In the genomic region with DNA sequence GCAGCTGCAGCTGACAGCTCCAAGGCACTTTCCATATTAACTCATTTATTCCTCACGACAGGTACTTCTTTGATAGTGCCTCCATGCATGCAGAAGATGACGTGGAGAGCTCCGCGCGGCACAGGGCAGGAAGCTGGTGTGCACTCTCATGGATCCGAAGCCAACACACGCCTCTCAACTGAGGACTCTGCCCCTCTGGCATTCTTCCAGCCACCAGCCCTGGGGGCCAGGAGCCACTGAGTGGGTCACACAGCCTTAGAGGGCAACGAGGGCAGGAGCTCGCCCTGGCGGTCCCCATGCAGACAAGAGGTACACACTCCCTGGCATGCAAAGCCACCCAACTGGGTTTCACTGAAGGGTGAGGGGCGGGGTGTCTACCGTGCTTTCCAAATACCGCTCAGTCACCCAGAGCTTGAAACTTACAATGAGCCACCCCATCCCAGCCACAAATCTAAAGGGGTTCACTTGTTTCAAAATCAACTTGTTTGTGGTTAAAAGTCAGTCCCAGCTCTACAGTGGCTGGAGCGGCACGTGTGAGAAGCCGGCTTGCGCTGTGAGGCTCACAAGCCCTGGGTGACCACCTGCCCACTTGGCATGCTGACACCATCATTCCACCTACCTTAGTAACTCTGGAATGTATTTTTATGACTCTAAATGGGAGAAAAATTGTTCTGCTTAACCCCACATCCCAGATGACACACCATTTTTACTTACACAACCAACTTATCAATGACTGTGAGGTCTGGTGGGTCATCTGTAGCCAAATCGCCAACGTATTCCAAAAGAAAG, we compare ENCODE assay signal across 27 cellular contexts. TPM values are rescaled to one million over a fixed set of nuclear protein-coding genes. Genes with fewer than 3 reads are reported as not detected.
A peak's percentile ranks its signal among the peaks of the same experiment; 100 is the strongest.
DNase-seq lines count a peak whose midpoint lies in the region.
"Had no signal": no experiment of that assay in that cellular context is flagged by ENCODE, and none has a peak within 500 bp of the region (broad histone marks: within the 10 kb centered on the region; RNA-seq: fewer than 3 reads in every experiment).

No MANE protein-coding gene starts in this region.

- WGBS in trophoblast cell (ENCODE audit: extremely low coverage, insufficient coverage, insufficient read length) = no CpG with 5 or more reads among the region's 19 CpGs

- no peak overlapping the region for H3K14ac ChIP-seq in trophoblast cell (ENCODE audit: low read length)

- H3K9ac ChIP-seq in trophoblast cell (ENCODE audit: low read length) = no peak overlapping the region
- H3K9ac ChIP-seq: GM23248, KMS-11 had no signal

- H2AFZ ChIP-seq in trophoblast cell (ENCODE audit: insufficient read depth, low read length, poor library complexity) = no peak overlapping the region
- H2AFZ ChIP-seq: GM23248 had no signal

- H3K4me1 ChIP-seq in trophoblast cell (ENCODE audit: control insufficient read depth in 1 of 2, insufficient read depth in 2 of 2, low read length in 2 of 2) = no peaks in the 10 kb centered on the region
- H3K4me1 ChIP-seq: lower lobe of right lung, SJSA1, upper lobe of right lung had no signal

- no peak overlapping the region for H4K8ac ChIP-seq in trophoblast cell (ENCODE audit: low read depth, low read length)

- H4K12ac ChIP-seq in trophoblast cell (ENCODE audit: low read depth, low read length) = no peak overlapping the region

- no peak for DNase-seq in activated T-cell treated with anti-CD3 and anti-CD28 coated beads, Interleukin-2, amount 50 U/mL, for 24 hours
- no peak for DNase-seq in activated T-cell treated with anti-CD3 and anti-CD28 coated beads, Interleukin-2, amount 50 U/mL, for 1 hour
- DNase-seq in ELR (ENCODE audit: low read depth) = peak; percentile 24
- DNase-seq in astrocyte of the hippocampus (ENCODE audit: low read depth, low spot score) = peak; percentile 63
- DNase-seq in trophoblast cell = peak; percentile 34 to 64
- DNase-seq in NOMO-1 treated with dmso at 0.1 percent for 144 hours (lab: John Stamatoyannopoulos, UW; ENCODE audit: unreplicated experiment) = no peak
- no peak for DNase-seq in ecto neural progenitor cell (ENCODE audit: low spot score)
- no peak for DNase-seq in effector CD8-positive, alpha-beta T cell (lab: John Stamatoyannopoulos, UW)
- DNase-seq: activated CD4-positive, CD25-positive, alpha-beta regulatory T cell treated with anti-CD3 and anti-CD28 coated beads, Interleukin-2, amount 50 U/mL, for 72 hours; AML-193; CD4-positive, alpha-beta memory T cell; cortex of kidney; DMS153; GDM1; GM23248; lower lobe of right lung; MV-4-11; NCI-H1694; NCI-H2171 treated with DMSO at 0.1 percent for 48 hours; NCI-H524; NK-92 treated with Interleukin-12 subunit alpha and Interleukin-12 subunit beta, amount 100 ng/mL, for 24 hours had no signal

- H3K36me3 ChIP-seq in trophoblast cell (ENCODE audit: control insufficient read depth in 1 of 2, insufficient read depth in 2 of 2, low read length in 2 of 2) = peaks cover 73 to 79% of the 10 kb centered on the region in 2 experiments

- no peaks in the 10 kb centered on the region for H3K9me3 ChIP-seq in trophoblast cell (ENCODE audit: insufficient read depth, low read depth, low read length)
- H3K9me3 ChIP-seq: lower lobe of right lung, mucosa of descending colon, SJSA1, upper lobe of right lung had no signal

- no peaks in the 10 kb centered on the region for H3K79me2 ChIP-seq in trophoblast cell (ENCODE audit: control insufficient read depth, insufficient read depth, low read length, poor library complexity)

- no peak overlapping the region for H2AK5ac ChIP-seq in trophoblast cell (ENCODE audit: low read length)

- H3K4me2 ChIP-seq in trophoblast cell (ENCODE audit: low read length) = no peak overlapping the region
- H3K4me2 ChIP-seq: KMS-11 had no signal

- no peaks in the 10 kb centered on the region for H3K79me1 ChIP-seq in trophoblast cell (ENCODE audit: low read length)

- H3K27ac Mint-ChIP-seq in activated T-cell treated with anti-CD3 and anti-CD28 coated beads, Interleukin-2, amount 50 U/mL, for 24 hours = peak overlapping the region; percentile 20
- H3K27ac Mint-ChIP-seq: activated T-helper 1 cell treated with anti-CD3 and anti-CD28 coated beads, Interleukin-12 subunit alpha, Interleukin-12 subunit beta, Interleukin-2, Interleukin-4 antibody, amounts not matched to agents 30 ng/mL and 10 ng/mL and 1 ng/mL, durations not matched to agents 14 hours and 24 hours and 36 hours; T-cell had no signal

- H3K4ac ChIP-seq in trophoblast cell (ENCODE audit: low read depth, low read length) = no peak overlapping the region

- H3K27ac ChIP-seq in trophoblast cell (ENCODE audit: low read depth, low read length) = no peak overlapping the region
- H3K27ac ChIP-seq: GM23248, KMS-11, lower lobe of right lung, SJSA1, upper lobe of right lung had no signal

- H3K23ac ChIP-seq in trophoblast cell (ENCODE audit: low read length) = no peak overlapping the region

- H2BK120ac ChIP-seq in trophoblast cell (ENCODE audit: insufficient read depth, low read length, poor library complexity) = no peak overlapping the region

- H3K4me1 Mint-ChIP-seq in activated T-cell treated with anti-CD3 and anti-CD28 coated beads, Interleukin-2, amount 50 U/mL, for 24 hours (ENCODE audit: low read depth) = peaks cover 37% of the 10 kb centered on the region

- no peak overlapping the region for H3K18ac ChIP-seq in trophoblast cell (ENCODE audit: low read length)

- no peak overlapping the region for H3K4me3 ChIP-seq in trophoblast cell (ENCODE audit: low read depth, low read length)
- H3K4me3 ChIP-seq: GM23248, lower lobe of right lung, mucosa of descending colon, SJSA1, upper lobe of right lung had no signal

- H3K36me3 Mint-ChIP-seq in activated T-cell treated with anti-CD3 and anti-CD28 coated beads, Interleukin-2, amount 50 U/mL, for 24 hours (ENCODE audit: low read depth) = peaks cover 98% of the 10 kb centered on the region

- no peak overlapping the region for H2BK5ac ChIP-seq in trophoblast cell (ENCODE audit: low read depth, low read length, poor library complexity)

- H2BK12ac ChIP-seq in trophoblast cell (ENCODE audit: low read length) = no peak overlapping the region

- no peak overlapping the region for H3K4me3 Mint-ChIP-seq in activated T-cell treated with anti-CD3 and anti-CD28 coated beads, Interleukin-2, amount 50 U/mL, for 24 hours
- H3K4me3 Mint-ChIP-seq: activated T-helper 1 cell treated with anti-CD3 and anti-CD28 coated beads, Interleukin-12 subunit alpha, Interleukin-12 subunit beta, Interleukin-2, Interleukin-4 antibody, amounts not matched to agents 30 ng/mL and 10 ng/mL and 1 ng/mL, durations not matched to agents 14 hours and 24 hours and 36 hours; CD4-positive, alpha-beta memory T cell; T-cell had no signal

- H3K27me3 Mint-ChIP-seq in activated T-cell treated with anti-CD3 and anti-CD28 coated beads, Interleukin-2, amount 50 U/mL, for 24 hours = no peaks in the 10 kb centered on the region
- H3K27me3 Mint-ChIP-seq: CD4-positive, alpha-beta memory T cell; T-cell had no signal

- no peaks in the 10 kb centered on the region for H3K27me3 ChIP-seq in trophoblast cell (ENCODE audit: insufficient read depth, low read length)
- H3K27me3 ChIP-seq: SJSA1, upper lobe of right lung had no signal

- no peak overlapping the region for H4K91ac ChIP-seq in trophoblast cell (ENCODE audit: low read depth, low read length)

- no peaks in the 10 kb centered on the region for H3K9me3 Mint-ChIP-seq in activated T-cell treated with anti-CD3 and anti-CD28 coated beads, Interleukin-2, amount 50 U/mL, for 24 hours
- H3K9me3 Mint-ChIP-seq: activated T-helper 1 cell treated with anti-CD3 and anti-CD28 coated beads, Interleukin-12 subunit alpha, Interleukin-12 subunit beta, Interleukin-2, Interleukin-4 antibody, amounts not matched to agents 30 ng/mL and 10 ng/mL and 1 ng/mL, durations not matched to agents 14 hours and 24 hours and 36 hours; T-cell had no signal

RNA-seq across cellular contexts. Expression of a gene that starts 16.2 kb away (rescaled TPM):
- 30.9 and 32.6 TPM in 2 replicates for polyA plus RNA-seq in trophoblast cell (2013)

RNA-seq across cellular contexts. Expression of a gene that starts 16.4 kb away (rescaled TPM):
- polyA plus RNA-seq in trophoblast cell (2013) = 1.5 and 1.6 TPM in 2 replicates

Comparison
In these comparisons a context has a peak if more than half of its experiments do, and no peak if none do; other contexts are left out.
1. DNase-seq: peak in ELR (single experiment), astrocyte of the hippocampus (single experiment) and trophoblast cell (2 of 2); none in activated T-cell treated with anti-CD3 and anti-CD28 coated beads, Interleukin-2, amount 50 U/mL, for 24 hours (single experiment), activated T-cell treated with anti-CD3 and anti-CD28 coated beads, Interleukin-2, amount 50 U/mL, for 1 hour (single experiment), NOMO-1 treated with dmso at 0.1 percent for 144 hours (single experiment), ecto neural progenitor cell (single experiment) and effector CD8-positive, alpha-beta T cell (single experiment).